9 cellular contexts compared by ENCODE assay signal in the genomic region with DNA sequence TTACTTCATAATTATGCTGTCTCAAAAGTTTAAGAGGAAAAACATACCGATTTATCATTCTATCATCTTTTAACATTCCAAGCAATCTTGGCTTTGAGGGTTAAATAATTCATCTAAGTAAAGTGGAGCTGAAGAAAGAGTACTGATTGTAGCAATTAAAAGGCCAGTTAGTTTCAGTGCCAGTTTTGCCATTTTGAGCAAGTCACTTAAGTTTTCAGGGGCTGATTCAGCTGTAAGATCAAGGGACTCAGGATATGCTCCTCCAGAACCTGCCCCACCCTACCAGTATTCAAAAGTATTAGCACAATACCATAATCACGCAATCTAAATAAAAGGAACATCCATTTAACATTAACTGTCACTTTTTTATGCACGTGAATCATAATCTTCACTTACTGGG. TPM values are rescaled to one million over a fixed set of nuclear protein-coding genes. Genes with fewer than 3 reads are reported as not detected.
DNase-seq lines count a peak whose midpoint lies in the region; ATAC-seq, FAIRE-seq and TF ChIP-seq lines count a peak whose summit lies in the region.
"Had no signal": no experiment of that assay in that cellular context is flagged by ENCODE, and none has a peak within 500 bp of the region (broad histone marks: within the 10 kb centered on the region; RNA-seq: fewer than 3 reads in every experiment).

No MANE protein-coding gene starts in this region.

- H2AFZ ChIP-seq in HepG2 (ENCODE audit: low read length) = no peak overlapping the region

- TF ChIP-seq CTCF in HepG2 (CRISPR knock-in tag; IDR thresholded peaks at IDR 0.05) (no peak), right lobe of liver (IDR thresholded peaks at IDR 0.05) (no peak)

- H4K20me1 ChIP-seq in HepG2 (ENCODE audit: insufficient read depth, low read length) = peaks cover 10% of the 10 kb centered on the region; the same call in 1 of the 2 replicates

- 71% methylated on average over 3 of the region's 3 CpGs for WGBS in HepG2 (ENCODE audit: low lambda C conversion rate)
- 44% methylated on average over 3 of the region's 3 CpGs for WGBS in right lobe of liver (ENCODE audit: insufficient coverage, low coverage, low lambda C conversion rate, missing lambda C conversion rate)

- no peaks in the 10 kb centered on the region for H3K9me3 Mint-ChIP-seq in activated CD4-positive, alpha-beta memory T cell treated with anti-CD3 and anti-CD28 coated beads for 36 hours
- H3K9me3 Mint-ChIP-seq in immature natural killer cell = no peaks in the 10 kb centered on the region

- intact Hi-C loops in HepG2 (cut with micrococcal nuclease; ENCODE audit: unreplicated experiment) (no loop called here), right lobe of liver (cut with DNase I) (no loop called here)
- intact Hi-C loops in activated CD4-positive, alpha-beta memory T cell treated with anti-CD3 and anti-CD28 coated beads for 36 hours (cut with micrococcal nuclease) = loop anchor here (5.0 kb wide), 1 partner anchor 46 kb away; no protein-coding TSS in a partner anchor

- H3K9ac ChIP-seq in HepG2 (ENCODE audit: insufficient read depth, low read depth, low read length) = no peak overlapping the region

- no TSS peak for BruUV-seq in HepG2 (replicated peaks; lab: Mats Ljungman, UMichigan)

- DNase-seq in HepG2 (ENCODE audit: low spot score) (no peak), right lobe of liver (no peak), immature natural killer cell (no peak), NCI-H2196 treated with DMSO at 0.1 percent for 48 hours (lab: John Stamatoyannopoulos, UW; ENCODE audit: unreplicated experiment) (no peak), NCI-H2107 (lab: John Stamatoyannopoulos, UW) (no peak), NCI-H1436 (lab: John Stamatoyannopoulos, UW) (no peak)
- DNase-seq in activated CD4-positive, alpha-beta memory T cell treated with anti-CD3 and anti-CD28 coated beads for 36 hours = no peak
- DNase-seq in stimulated activated naive CD4-positive, alpha-beta T cell treated with Interleukin-2 at 50 U/mL for 16 hours (lab: John Stamatoyannopoulos, UW) = no peak

- H3K27ac Mint-ChIP-seq in activated CD4-positive, alpha-beta memory T cell treated with anti-CD3 and anti-CD28 coated beads for 36 hours = no peak overlapping the region
- peak overlapping the region; percentile 46 to 99 (median 98) for H3K27ac Mint-ChIP-seq in immature natural killer cell

- H3K27ac ChIP-seq in HepG2 (ENCODE audit: extremely low read length, insufficient read depth, low read length) (no peak overlapping the region), right lobe of liver (peak overlapping the region in 1 of 3 donors; percentile 93)

- peaks cover 31% of the 10 kb centered on the region for H3K79me2 ChIP-seq in HepG2 (ENCODE audit: insufficient read depth, low read length)

- CTCF ChIA-PET in HepG2 (lab: Yijun Ruan, JAX; ENCODE audit: low intra/inter-chr PET ratio, low total read pairs) = no interaction called here
- CTCF ChIA-PET in activated CD4-positive, alpha-beta memory T cell treated with anti-CD3 and anti-CD28 coated beads for 36 hours (lab: Charles Lee) = no interaction called here

- in situ Hi-C loops in HepG2 (cut with HindIII; ENCODE audit: extremely low pct_ligation_motif_present, low pct_unique_long_range_greater_than_20kb) = no loop called here

- no peak for FAIRE-seq in HepG2 (lab: Jason Lieb, UNC)

- H3K36me3 ChIP-seq in HepG2 (replicated peaks in 1 of 2; ENCODE audit: control insufficient read depth in 1 of 2, insufficient read depth in 2 of 2, low read length in 2 of 2) (peaks cover 0 to 30% of the 10 kb centered on the region in 2 experiments; a peak in 4 of 5 replicates), right lobe of liver (peaks cover 0 to 14% (median 10%) of the 10 kb centered on the region in 4 donors)

- H3K9me3 ChIP-seq in HepG2 (ENCODE audit: low read length) (no peaks in the 10 kb centered on the region), right lobe of liver (no peaks in the 10 kb centered on the region)

- ATAC-seq in HepG2 (no peak), right lobe of liver (no peak)

- H3K36me3 Mint-ChIP-seq in activated CD4-positive, alpha-beta memory T cell treated with anti-CD3 and anti-CD28 coated beads for 36 hours = peaks cover 20% of the 10 kb centered on the region
- peaks cover 0 to 23% (median 3%) of the 10 kb centered on the region in 3 donors for H3K36me3 Mint-ChIP-seq in immature natural killer cell

- no peaks in the 10 kb centered on the region; a peak in 1 of 5 replicates for H3K27me3 ChIP-seq in HepG2 (ENCODE audit: control insufficient read depth in 1 of 2, insufficient read depth in 2 of 2, low read length in 2 of 2)
- H3K27me3 ChIP-seq in right lobe of liver = no peaks in the 10 kb centered on the region

- H3K4me1 Mint-ChIP-seq in activated CD4-positive, alpha-beta memory T cell treated with anti-CD3 and anti-CD28 coated beads for 36 hours (ENCODE audit: low read depth) = peaks cover 33% of the 10 kb centered on the region
- H3K4me1 Mint-ChIP-seq in immature natural killer cell = peaks cover 44 to 66% of the 10 kb centered on the region in 2 donors

- TF ChIP-seq POLR2A in HepG2 (IDR thresholded peaks at IDR 0.05; ENCODE audit: insufficient read depth in 1 of 2, low read depth in 2 of 2, low read length in 2 of 2) = no peak
- no peak for TF ChIP-seq POLR2A in right lobe of liver (IDR thresholded peaks at IDR 0.05)

- peak overlapping the region; percentile 89 for H3K4me3 Mint-ChIP-seq in activated CD4-positive, alpha-beta memory T cell treated with anti-CD3 and anti-CD28 coated beads for 36 hours
- H3K4me3 Mint-ChIP-seq in immature natural killer cell = peak overlapping the region; percentile 95 to 99 (median 98)

- no peak for TF ChIP-seq RAD21 in HepG2 (CRISPR knock-in tag; IDR thresholded peaks at IDR 0.05)

- H3K4me3 ChIP-seq in HepG2 (replicated peaks in 1 of 3; ENCODE audit: insufficient read depth in 1 of 3, low read depth in 2 of 3, low read length in 3 of 3) (peak overlapping the region; percentile 11 to 85 (median 74); a peak in 3 of 6 replicates), right lobe of liver (peak overlapping the region in 1 of 3 donors; percentile 16)

- H3K27me3 Mint-ChIP-seq in activated CD4-positive, alpha-beta memory T cell treated with anti-CD3 and anti-CD28 coated beads for 36 hours = no peaks in the 10 kb centered on the region
- H3K27me3 Mint-ChIP-seq in immature natural killer cell (ENCODE audit: low read depth in 3 of 3) = peaks cover 12 to 17% (median 16%) of the 10 kb centered on the region in 3 donors

- TF ChIP-seq EP300 in HepG2 (IDR thresholded peaks at IDR 0.05; ENCODE audit: low read depth in 2 of 2, low read length in 2 of 2) (no peak), HepG2 (CRISPR knock-in tag; IDR thresholded peaks at IDR 0.05; ENCODE audit: borderline replicate concordance) (no peak)

- POLR2A ChIA-PET in HepG2 (lab: Yijun Ruan, JAX) = no interaction called here
- POLR2A ChIA-PET in activated CD4-positive, alpha-beta memory T cell treated with anti-CD3 and anti-CD28 coated beads for 36 hours (lab: Charles Lee) = no interaction called here

- H3K4me2 ChIP-seq in HepG2 (ENCODE audit: low read depth, low read length) = peak overlapping the region; percentile 83

- peaks cover 19% of the 10 kb centered on the region for H3K4me1 ChIP-seq in HepG2 (ENCODE audit: insufficient read depth, low read length)
- H3K4me1 ChIP-seq in right lobe of liver = peaks cover 0 to 17% (median 9%) of the 10 kb centered on the region in 4 donors

RNA-seq across cellular contexts. Expression of gene SS18, which starts 1.9 kb away (rescaled TPM):
- total RNA-seq in HepG2 (2016; rRNA removed; fragmentation: Illumina TruSeq; extraction: Trizol) (49.2 and 61.4 TPM in 2 replicates), right lobe of liver (10 to 100 TPM; 26.6 to 47.3 (median 37.6) TPM)
- total RNA-seq in HepG2 (2016; cell fraction: cytosol; rRNA removed; fragmentation: Illumina TruSeq; extraction: Trizol; ENCODE audit: low read depth) = 10.7 and 13.7 TPM in 2 replicates
- 51.5 and 60.3 TPM in 2 replicates for total RNA-seq in HepG2 (2016; cell fraction: insoluble cytoplasmic fraction; rRNA removed; fragmentation: Illumina TruSeq; extraction: Trizol)
- total RNA-seq in HepG2 (2016; cell fraction: membrane; rRNA removed; fragmentation: Illumina TruSeq; extraction: Trizol) = 21.3 and 25.4 TPM in 2 replicates
- 48.8 and 54.9 TPM in 2 replicates for total RNA-seq in HepG2 (2016; cell fraction: nucleus; rRNA removed; fragmentation: Illumina TruSeq; extraction: Trizol)
- polyA plus RNA-seq in HepG2 (2011; rRNA removed) (82.7 and 83.2 TPM in 2 replicates), immature natural killer cell (10 to 100 TPM; 25.0 to 50.8 (median 39.6) TPM)
- polyA plus RNA-seq in HepG2 (2011; cell fraction: cytosol; rRNA removed) = 54.4 and 60.0 TPM in 2 replicates
- 137 and 298 TPM in 2 replicates for polyA plus RNA-seq in HepG2 (2011; cell fraction: nucleus; rRNA removed)
- 22.4 and 25.8 TPM in 2 replicates for polyA plus RNA-seq in HepG2 (2012)
- polyA plus RNA-seq in HepG2 (2016; cell fraction: cytosol; fragmentation: Illumina TruSeq; extraction: Trizol; ENCODE audit: low read depth) = 2.4 and 2.5 TPM in 2 replicates
- polyA plus RNA-seq in HepG2 (2016; cell fraction: insoluble cytoplasmic fraction; fragmentation: Illumina TruSeq; extraction: Trizol; ENCODE audit: low read depth) = 53.8 and 56.4 TPM in 2 replicates
- polyA plus RNA-seq in HepG2 (2016; cell fraction: membrane; fragmentation: Illumina TruSeq; extraction: Trizol; ENCODE audit: low read depth) = 8.0 and 8.3 TPM in 2 replicates
- 60.3 and 72.6 TPM in 2 replicates for polyA plus RNA-seq in HepG2 (2016; cell fraction: nucleus; fragmentation: Illumina TruSeq; extraction: Trizol; ENCODE audit: insufficient read depth, low read depth)
- 114 and 259 TPM in 2 replicates for polyA minus RNA-seq in HepG2 (2011; rRNA and poly(A)+ RNA removed; ENCODE audit: low replicate concordance)
- polyA minus RNA-seq in HepG2 (2011; cell fraction: cytosol; rRNA and poly(A)+ RNA removed) = 68.2 and 84.6 TPM in 2 replicates
- polyA minus RNA-seq in HepG2 (2011; cell fraction: nucleus; rRNA and poly(A)+ RNA removed) = 156 TPM in 2 replicates
- total RNA-seq in activated CD4-positive, alpha-beta memory T cell treated with anti-CD3 and anti-CD28 coated beads for 36 hours = 10 to 100 TPM; 49.1 to 51.5 TPM

RNA-seq across cellular contexts. Expression of gene PSMA8, which starts 45.2 kb away (rescaled TPM):
- total RNA-seq in HepG2 (2016; rRNA removed; fragmentation: Illumina TruSeq; extraction: Trizol) (not detected in 2 replicates), right lobe of liver (not detected)
- total RNA-seq in HepG2 (2016; cell fraction: cytosol; rRNA removed; fragmentation: Illumina TruSeq; extraction: Trizol; ENCODE audit: low read depth) = not detected in 2 replicates
- not detected in 2 replicates for total RNA-seq in HepG2 (2016; cell fraction: insoluble cytoplasmic fraction; rRNA removed; fragmentation: Illumina TruSeq; extraction: Trizol)
- not detected in 2 replicates for total RNA-seq in HepG2 (2016; cell fraction: membrane; rRNA removed; fragmentation: Illumina TruSeq; extraction: Trizol)
- total RNA-seq in HepG2 (2016; cell fraction: nucleus; rRNA removed; fragmentation: Illumina TruSeq; extraction: Trizol) = not detected in 2 replicates
- polyA plus RNA-seq in HepG2 (2011; rRNA removed) (not detected in 2 replicates), immature natural killer cell (1 to 10 TPM in 2 of 3 donors, not detected in 1; 1.4 to 3.2 TPM)
- polyA plus RNA-seq in HepG2 (2011; cell fraction: cytosol; rRNA removed) = not detected in 2 replicates
- not detected in 2 replicates for polyA plus RNA-seq in HepG2 (2011; cell fraction: nucleus; rRNA removed)
- polyA plus RNA-seq in HepG2 (2012) = not detected in 2 replicates
- not detected in 2 replicates for polyA plus RNA-seq in HepG2 (2016; cell fraction: cytosol; fragmentation: Illumina TruSeq; extraction: Trizol; ENCODE audit: low read depth)
- not detected in 2 replicates for polyA plus RNA-seq in HepG2 (2016; cell fraction: insoluble cytoplasmic fraction; fragmentation: Illumina TruSeq; extraction: Trizol; ENCODE audit: low read depth)
- polyA plus RNA-seq in HepG2 (2016; cell fraction: membrane; fragmentation: Illumina TruSeq; extraction: Trizol; ENCODE audit: low read depth) = not detected in 2 replicates
- not detected in 2 replicates for polyA plus RNA-seq in HepG2 (2016; cell fraction: nucleus; fragmentation: Illumina TruSeq; extraction: Trizol; ENCODE audit: insufficient read depth, low read depth)
- not detected in 2 replicates for polyA minus RNA-seq in HepG2 (2011; rRNA and poly(A)+ RNA removed; ENCODE audit: low replicate concordance)
- not detected in 2 replicates for polyA minus RNA-seq in HepG2 (2011; cell fraction: cytosol; rRNA and poly(A)+ RNA removed)
- not detected in 2 replicates for polyA minus RNA-seq in HepG2 (2011; cell fraction: nucleus; rRNA and poly(A)+ RNA removed)
- total RNA-seq in activated CD4-positive, alpha-beta memory T cell treated with anti-CD3 and anti-CD28 coated beads for 36 hours = 1 to 10 TPM; 1.3 to 1.7 TPM
- total RNA-seq: glomerular endothelial cell had no signal
